In genomic region chr20:35648836-35649235, GRCh38 we compare ENCODE assay signal across 10 cellular contexts.
DNase-seq lines count a peak whose midpoint lies in the region; ATAC-seq and TF ChIP-seq lines count a peak whose summit lies in the region.
"Had no signal": no experiment of that assay in that cellular context is flagged by ENCODE, and none has a peak within 500 bp of the region (broad histone marks: within the 10 kb centered on the region; RNA-seq: fewer than 3 reads in every experiment).

No MANE protein-coding gene starts in this region.

- CTCF ChIA-PET in HEK293 (lab: Yijun Ruan, JAX), result interaction anchor here (0.5 to 1.2 kb wide), 2 partner anchors 37 to 491 kb away, joined by 4 read pairs; no protein-coding TSS in a partner anchor

- H3K9me3 ChIP-seq in HEK293 (ENCODE audit: control insufficient read depth, insufficient read depth, low read depth, low read length), result no peaks in the 10 kb centered on the region

- DNase-seq in AG10803 (ENCODE audit: low read depth) (peak; percentile 33), fibroblast of gingiva (ENCODE audit: low read depth) (peak; percentile 77), islet precursor cell (no peak)
- DNase-seq: activated naive CD4-positive, alpha-beta T cell; H9; Karpas-422; NCI-H345 had no signal

- H3K27ac ChIP-seq in HEK293 (ENCODE audit: extremely low read depth, low read depth, low read length), result no peak overlapping the region

- POLR2A ChIA-PET in HEK293 (lab: Yijun Ruan, JAX), result no interaction called here

- ATAC-seq in GM18502 (IDR thresholded peaks at IDR 0.05; ENCODE audit: poor library complexity, unreplicated experiment), result no peak
- no peak for ATAC-seq in HG02588 (IDR thresholded peaks at IDR 0.05; ENCODE audit: unreplicated experiment)

- peaks cover 0 to 28% of the 10 kb centered on the region in 2 experiments; a peak in 2 of 3 replicates for H3K36me3 ChIP-seq in HEK293 (ENCODE audit: control insufficient read depth in 2 of 2, insufficient read depth in 1 of 2, low read length in 2 of 2)

- TF ChIP-seq CTCF in AG10803 (conservative IDR thresholded peaks at IDR 0.05; ENCODE audit: low read length) (no peak), HEK293 (tag by site-specific recombination; IDR thresholded peaks at IDR 0.05) (no peak)

- H3K4me1 ChIP-seq in HEK293 (ENCODE audit: control insufficient read depth, insufficient read depth, low read length), result 0 out of 2 replicates have a peak, but pooled peaks cover 3% of the 10 kb centered on the region

- H3K4me3 ChIP-seq in AG10803 (ENCODE audit: low read length), result no peak overlapping the region
- no peak overlapping the region for H3K4me3 ChIP-seq in HEK293 (ENCODE audit: low read depth, low read length)

TF ChIP-seq in HEK293, 187 proteins besides CTCF, POLR2A, EP300 and RAD21:
- peak; percentile 28; the same call in 1 of the 2 replicates for TF ChIP-seq PRDM6 (tag by site-specific recombination; IDR thresholded peaks at IDR 0.05)
- TF ChIP-seq ZSCAN18 (tag by site-specific recombination; IDR thresholded peaks at IDR 0.05), result no peak
TF ChIP-seq in HEK293: peak in this region for 1.
